Comparison of ENCODE assay signal across 8 cellular contexts in the genomic region with DNA sequence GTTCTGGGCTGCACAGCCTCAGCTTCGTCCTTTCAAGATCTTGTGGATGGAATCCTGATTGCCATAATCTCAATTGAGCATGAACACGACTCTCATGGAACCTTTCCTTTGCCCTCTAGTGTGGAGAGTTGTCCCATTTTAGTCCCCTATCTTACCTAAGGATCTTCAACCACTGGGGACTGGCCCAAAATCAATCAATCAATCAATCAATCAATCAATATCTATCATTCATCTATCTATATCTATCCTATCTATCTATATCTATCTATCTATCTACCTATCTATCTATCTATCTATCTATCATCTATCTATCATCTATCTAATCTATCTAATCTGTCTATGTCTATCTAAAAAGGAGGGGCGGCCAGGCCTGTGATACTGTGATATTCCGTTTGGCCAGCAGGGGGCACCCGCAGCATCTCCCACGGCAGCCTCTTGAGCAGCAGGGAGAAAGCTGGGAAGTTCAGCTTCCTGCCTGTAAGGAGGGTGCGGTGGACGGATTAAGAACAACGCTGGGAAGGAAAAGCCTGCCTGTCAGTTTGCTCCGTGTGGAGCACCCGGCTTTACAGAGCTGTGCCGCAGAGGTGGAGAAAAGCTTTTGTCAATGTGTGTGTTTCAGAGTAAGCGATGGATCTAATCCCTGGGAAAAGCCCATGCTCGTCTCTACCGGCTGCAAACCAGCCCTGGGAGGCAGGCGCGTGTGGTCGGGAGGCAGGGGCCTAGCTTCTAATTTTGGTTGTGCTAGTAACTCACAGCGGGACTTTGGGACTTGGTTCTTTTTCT.
DNase-seq lines count a peak whose midpoint lies in the region; ATAC-seq lines count a peak whose summit lies in the region.

No MANE protein-coding gene starts in this region.

- peak overlapping the region; percentile 7 for H3K4me3 Mint-ChIP-seq in activated CD4-positive, alpha-beta T cell treated with anti-CD3 and anti-CD28 coated beads, Interleukin-2, amount 10 ng/mL, durations not matched to agents 24 days and 14 days

- no peak overlapping the region for H3K27ac Mint-ChIP-seq in activated CD4-positive, alpha-beta T cell treated with anti-CD3 and anti-CD28 coated beads, Interleukin-2, amount 10 ng/mL, durations not matched to agents 24 days and 14 days

- intact Hi-C loops in activated CD4-positive, alpha-beta T cell treated with anti-CD3 and anti-CD28 coated beads, Interleukin-2, amount 10 ng/mL, durations not matched to agents 24 days and 14 days (cut with micrococcal nuclease): loop anchor here (5.0 kb wide), 1 partner anchor 220 kb away; no protein-coding TSS in a partner anchor

- H3K4me1 Mint-ChIP-seq in activated CD4-positive, alpha-beta T cell treated with anti-CD3 and anti-CD28 coated beads, Interleukin-2, amount 10 ng/mL, durations not matched to agents 24 days and 14 days: peaks cover 3% of the 10 kb centered on the region

- no peaks in the 10 kb centered on the region for H3K9me3 Mint-ChIP-seq in activated CD4-positive, alpha-beta T cell treated with anti-CD3 and anti-CD28 coated beads, Interleukin-2, amount 10 ng/mL, durations not matched to agents 24 days and 14 days

- ATAC-seq in GM18498 (IDR thresholded peaks at IDR 0.05; ENCODE audit: unreplicated experiment): peak; percentile 80
- ATAC-seq in HG03025 (IDR thresholded peaks at IDR 0.05; ENCODE audit: low FRiP score, unreplicated experiment): peak; percentile 77

- no peaks in the 10 kb centered on the region for H3K36me3 Mint-ChIP-seq in activated CD4-positive, alpha-beta T cell treated with anti-CD3 and anti-CD28 coated beads, Interleukin-2, amount 10 ng/mL, durations not matched to agents 24 days and 14 days (ENCODE audit: low read depth)

- H3K27me3 Mint-ChIP-seq in activated CD4-positive, alpha-beta T cell treated with anti-CD3 and anti-CD28 coated beads, Interleukin-2, amount 10 ng/mL, durations not matched to agents 24 days and 14 days: peaks cover 12% of the 10 kb centered on the region

- peak; percentile 78 for DNase-seq in A172 (ENCODE audit: low spot score)
- DNase-seq in NCI-H2171 treated with DMSO at 0.1 percent for 48 hours (lab: John Stamatoyannopoulos, UW): peak; percentile 59
- DNase-seq in activated CD4-positive, alpha-beta T cell treated with anti-CD3 and anti-CD28 coated beads, Interleukin-2, amount 10 ng/mL, durations not matched to agents 24 days and 14 days: peak; percentile 89
- peak; percentile 82 for DNase-seq in dedifferentiated amniotic fluid mesenchymal stem cell (ENCODE audit: extremely low spot score)
- DNase-seq in left kidney (ENCODE audit: low read depth, low spot score): peak; percentile 93
- peak; percentile 81 to 83 for DNase-seq in stimulated activated CD4-positive, alpha-beta T cell treated with anti-CD3 and anti-CD28 coated beads, Interleukin-2, amount 100 ng/mL, for 24 hours

Comparison
In these comparisons a context has a peak if more than half of its experiments do, and no peak if none do; other contexts are left out.
1. Peak in every context shown above with its lines: DNase-seq and ATAC-seq.